7 cellular contexts compared by ENCODE assay signal in the genomic region with DNA sequence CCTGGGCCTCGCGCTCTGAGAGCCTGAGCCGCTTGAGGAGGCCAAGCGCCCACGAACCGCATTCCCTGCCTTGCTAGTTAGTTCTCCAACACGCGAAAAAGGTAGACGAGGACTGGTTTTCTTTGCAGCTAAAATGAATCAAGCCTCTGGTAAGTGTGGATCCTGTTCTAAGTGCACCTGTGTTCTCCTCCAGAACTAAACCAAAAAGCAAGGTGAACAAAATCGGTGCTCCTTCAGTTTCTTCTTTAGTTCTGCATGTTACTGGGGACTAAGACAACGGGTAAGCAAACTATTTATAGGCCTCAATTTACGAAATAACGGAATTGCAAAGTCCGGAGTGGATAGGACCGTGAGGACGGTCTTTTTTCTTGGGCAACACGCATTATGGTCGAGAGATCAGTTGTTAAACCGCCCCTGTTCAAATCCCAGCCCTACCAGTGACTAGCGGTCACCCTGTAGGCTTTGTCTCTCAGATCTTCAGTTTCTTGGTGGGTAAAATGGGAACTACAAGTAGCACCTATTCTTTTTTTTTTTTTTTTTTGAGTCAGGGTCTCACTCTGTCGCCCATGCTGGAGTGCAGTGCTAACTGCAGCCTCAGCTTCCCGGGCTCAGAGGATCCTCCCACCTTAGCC. TPM values are rescaled to one million over a fixed set of nuclear protein-coding genes. Genes with fewer than 3 reads are reported as not detected.
A peak's percentile ranks its signal among the peaks of the same experiment; 100 is the strongest.
DNase-seq lines count a peak whose midpoint lies in the region; ATAC-seq and TF ChIP-seq lines count a peak whose summit lies in the region.

No MANE protein-coding gene starts in this region.

- in situ Hi-C loops in GM13976 (cut with MboI; ENCODE audit: low sequenced_read_pairs, unreplicated experiment): no loop called here

- H3K4me3 ChIP-seq in NT2/D1 (ENCODE audit: insufficient read length, low read depth): peak overlapping the region; percentile 84

- peaks cover 10% of the 10 kb centered on the region for H3K4me1 ChIP-seq in NT2/D1 (ENCODE audit: insufficient read depth, insufficient read length)

- intact Hi-C loops in dendritic cell treated with granulocyte-macrophage colony-stimulating factor and Interleukin-4, amounts not matched to agents 40 ng/mL and 50 ng/mL, for 4 days (cut with micrococcal nuclease): loop anchor here (10.0 kb wide), 1 partner anchor 73 kb away; a partner anchor contains a TSS

- peak overlapping the region; percentile 87 for H3K9ac ChIP-seq in NT2/D1 (ENCODE audit: insufficient read length, low read depth)

- H3K27ac Mint-ChIP-seq in dendritic cell treated with granulocyte-macrophage colony-stimulating factor and Interleukin-4, amounts not matched to agents 40 ng/mL and 50 ng/mL, for 4 days: peak overlapping the region; percentile 91
- H3K27ac Mint-ChIP-seq in naive B cell: peak overlapping the region; percentile 88 to 98 (median 97)

- H3K27me3 Mint-ChIP-seq in dendritic cell treated with granulocyte-macrophage colony-stimulating factor and Interleukin-4, amounts not matched to agents 40 ng/mL and 50 ng/mL, for 4 days: no peaks in the 10 kb centered on the region
- H3K27me3 Mint-ChIP-seq in naive B cell: peaks cover 0 to 3% (median 0%) of the 10 kb centered on the region in 3 donors

- H3K9me3 Mint-ChIP-seq in dendritic cell treated with granulocyte-macrophage colony-stimulating factor and Interleukin-4, amounts not matched to agents 40 ng/mL and 50 ng/mL, for 4 days: no peaks in the 10 kb centered on the region
- no peaks in the 10 kb centered on the region for H3K9me3 Mint-ChIP-seq in naive B cell

- peaks cover 37% of the 10 kb centered on the region for H3K36me3 Mint-ChIP-seq in dendritic cell treated with granulocyte-macrophage colony-stimulating factor and Interleukin-4, amounts not matched to agents 40 ng/mL and 50 ng/mL, for 4 days (ENCODE audit: low read depth)
- H3K36me3 Mint-ChIP-seq in naive B cell: no peaks in the 10 kb centered on the region

- no peak for TF ChIP-seq CTCF in GM13976 (IDR thresholded peaks at IDR 0.05; ENCODE audit: borderline replicate concordance, control extremely low read depth, extremely low read depth, insufficient read depth, missing control alignments)

- H3K9me3 ChIP-seq in NT2/D1 (ENCODE audit: insufficient read depth, low read length): no peaks in the 10 kb centered on the region

- DNase-seq in GM13976 (ENCODE audit: low spot score) (peak; percentile 30), NT2/D1 (ENCODE audit: low read depth, low spot score) (no peak), naive B cell (peak; percentile 48), SW 1271 (lab: John Stamatoyannopoulos, UW) (no peak), glomerular visceral epithelial cell (ENCODE audit: extremely low spot score) (no peak)

- H3K36me3 ChIP-seq in NT2/D1 (ENCODE audit: insufficient read depth, insufficient read length, low read length): peaks cover 25% of the 10 kb centered on the region

- ATAC-seq in naive B cell (ENCODE audit: low read depth in 2 of 2) (no peak), GM18519 (IDR thresholded peaks at IDR 0.05; ENCODE audit: low FRiP score, unreplicated experiment) (no peak)

- peaks cover 69% of the 10 kb centered on the region for H3K4me1 Mint-ChIP-seq in dendritic cell treated with granulocyte-macrophage colony-stimulating factor and Interleukin-4, amounts not matched to agents 40 ng/mL and 50 ng/mL, for 4 days (ENCODE audit: low read depth)
- H3K4me1 Mint-ChIP-seq in naive B cell: peaks cover 45 to 58% (median 49%) of the 10 kb centered on the region in 3 donors

- peak overlapping the region; percentile 84 for H3K4me3 Mint-ChIP-seq in dendritic cell treated with granulocyte-macrophage colony-stimulating factor and Interleukin-4, amounts not matched to agents 40 ng/mL and 50 ng/mL, for 4 days
- peak overlapping the region; percentile 84 to 98 (median 96) for H3K4me3 Mint-ChIP-seq in naive B cell

- H3K27me3 ChIP-seq in NT2/D1 (ENCODE audit: insufficient read depth, insufficient read length): no peaks in the 10 kb centered on the region

RNA-seq across cellular contexts. Expression of a gene that starts 1.0 kb away (rescaled TPM):
- polyA plus RNA-seq in naive B cell (ENCODE audit: low read depth in 6 of 6): 10 to 100 TPM in 3 of 6 donors, 1 to 10 TPM in 2, under 1 TPM in 1; 0.78 to 24.8 (median 10.1) TPM

RNA-seq across cellular contexts. Expression of a gene that starts 16.8 kb away (rescaled TPM):
- 10 to 100 TPM; 34.8 to 54.1 (median 40.0) TPM for polyA plus RNA-seq in naive B cell (ENCODE audit: low read depth in 6 of 6)

Comparison
In these comparisons a context has a peak if more than half of its experiments do, and no peak if none do; other contexts are left out.
1. DNase-seq: peak in GM13976 (single experiment) and naive B cell (single experiment); none in NT2/D1 (single experiment), SW 1271 (0 of 2) and glomerular visceral epithelial cell (single experiment).